In genomic region chr18:34929336-34929780, GRCh38 we compare ENCODE assay signal across 1 cellular context.
TF ChIP-seq lines count a peak whose summit lies in the region.

No MANE protein-coding gene starts in this region.

TF ChIP-seq in A549, 52 proteins besides CTCF, POLR2A, EP300 and RAD21 (continued from another document):
- TF ChIP-seq USF2 (IDR thresholded peaks at IDR 0.05) (no peak), BHLHE40 (IDR thresholded peaks at IDR 0.05; ENCODE audit: low read depth, low read length) (no peak), CBX2 (IDR thresholded peaks at IDR 0.05; ENCODE audit: borderline replicate concordance, low read depth) (no peak), RCOR1 (IDR thresholded peaks at IDR 0.05; ENCODE audit: low read depth, low read length) (no peak), BCL3 (IDR thresholded peaks at IDR 0.05) (no peak), EHF (CRISPR knock-in tag; IDR thresholded peaks at IDR 0.05) (no peak), SMC3 (IDR thresholded peaks at IDR 0.05) (no peak), HEYL (CRISPR knock-in tag; IDR thresholded peaks at IDR 0.05) (no peak), CHD2 (IDR thresholded peaks at IDR 0.05; ENCODE audit: low read length, partially characterized antibody) (no peak), RNF2 (IDR thresholded peaks at IDR 0.05; ENCODE audit: borderline replicate concordance, low read depth) (no peak), MAX (IDR thresholded peaks at IDR 0.05) (no peak), NPAS2 (CRISPR knock-in tag; IDR thresholded peaks at IDR 0.05; ENCODE audit: borderline replicate concordance) (no peak), NR3C1 (IDR thresholded peaks at IDR 0.05) (no peak), ESRRA (IDR thresholded peaks at IDR 0.05; ENCODE audit: borderline replicate concordance, low read length) (no peak), HES2 (IDR thresholded peaks at IDR 0.05) (no peak), JUN (IDR thresholded peaks at IDR 0.05) (0 out of 5 replicates have a peak, but pooled peaks have one; percentile 37 to 44), GATA3 (IDR thresholded peaks at IDR 0.05; ENCODE audit: borderline replicate concordance) (peak; percentile 74), CHD4 (IDR thresholded peaks at IDR 0.05; ENCODE audit: borderline replicate concordance) (no peak), HMGXB4 (CRISPR knock-in tag; IDR thresholded peaks at IDR 0.05; ENCODE audit: borderline replicate concordance) (no peak), EHMT2 (IDR thresholded peaks at IDR 0.05; ENCODE audit: low read depth) (no peak), HOXB13 (CRISPR knock-in tag; IDR thresholded peaks at IDR 0.05; ENCODE audit: low read depth) (no peak), MAZ (IDR thresholded peaks at IDR 0.05; ENCODE audit: borderline replicate concordance, low read depth, low read length) (no peak), KDM1A (IDR thresholded peaks at IDR 0.05; ENCODE audit: low read depth) (no peak; the same call in 1 of the 2 replicates), PBX3 (IDR thresholded peaks at IDR 0.05) (no peak), HOXB5 (CRISPR knock-in tag; IDR thresholded peaks at IDR 0.05) (no peak)
